Comparison of ENCODE assay signal across 19 cellular contexts in the genomic region with DNA sequence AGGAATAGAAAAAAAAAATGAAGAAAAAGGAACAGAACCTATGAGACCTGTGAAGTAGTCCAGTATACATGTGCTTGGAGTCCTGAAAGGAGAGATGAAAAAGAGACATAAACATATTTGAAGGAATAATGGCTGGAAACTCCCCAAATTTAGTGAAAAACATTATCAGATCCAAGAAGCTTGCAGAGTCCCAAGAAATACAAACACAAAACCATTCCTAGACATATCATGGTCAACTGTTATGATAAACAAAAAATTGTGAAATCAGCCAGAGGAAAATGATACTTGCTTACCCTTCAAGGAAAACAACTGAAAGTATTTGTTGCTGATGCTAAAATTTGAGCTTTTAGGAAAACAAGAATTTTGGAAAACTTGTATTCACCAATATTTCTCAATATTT.
DNase-seq lines count a peak whose midpoint lies in the region; ATAC-seq, FAIRE-seq and TF ChIP-seq lines count a peak whose summit lies in the region.
"Had no signal": no experiment of that assay in that cellular context is flagged by ENCODE, and none has a peak within 500 bp of the region (broad histone marks: within the 10 kb centered on the region; RNA-seq: fewer than 3 reads in every experiment).

No MANE protein-coding gene starts in this region.

- intact Hi-C loops in left lung (cut with DNase I): no loop called here

- FAIRE-seq in GM12892 (lab: Jason Lieb, UNC) (peak; percentile 14), small intestine (lab: Jason Lieb, UNC) (peak; percentile 49)
- FAIRE-seq: HepG2, RCC 7860 had no signal

- H3K36me3 ChIP-seq in adipocyte (ENCODE audit: control insufficient read depth, insufficient read depth, low read length, severe bottlenecking) (no peaks in the 10 kb centered on the region), small intestine (ENCODE audit: control insufficient read depth in 2 of 2, insufficient read depth in 2 of 2, low read length in 2 of 2) (no peaks in the 10 kb centered on the region), left lung (no peaks in the 10 kb centered on the region)
- H3K36me3 ChIP-seq: BE2C had no signal

- DNase-seq in GM12892 (ENCODE audit: insufficient read length) (no peak), adipocyte (ENCODE audit: low read depth) (peak; percentile 74), fibroblast of mammary gland (ENCODE audit: low read depth) (peak; percentile 21), small intestine (no peak), left lung (no peak), islet precursor cell (no peak), activated gamma-delta T cell (lab: John Stamatoyannopoulos, UW) (no peak)
- DNase-seq: BE2C; CD4-positive, alpha-beta T cell; EL; GM23248; NCI-H1105; NCI-H1694; NCI-H2107; NCI-H2227 treated with DMSO at 0.1 percent for 48 hours; Right ventricle myocardium superior had no signal

- H3K27me3 ChIP-seq in adipocyte (replicated peaks; ENCODE audit: control insufficient read depth, insufficient read depth, low read length) (no peaks in the 10 kb centered on the region), small intestine (ENCODE audit: control insufficient read depth in 2 of 2, insufficient read depth in 2 of 2, low read length in 2 of 2) (no peaks in the 10 kb centered on the region), left lung (no peaks in the 10 kb centered on the region)
- H3K27me3 ChIP-seq: BE2C had no signal

- H3K9ac ChIP-seq in adipocyte (ENCODE audit: low read length): no peak overlapping the region
- H3K9ac ChIP-seq: GM23248 had no signal

- ATAC-seq in left lung: no peak
- ATAC-seq: HepG2, SK-N-SH treated with all-trans-retinoic acid at 6 μM for 48 hours had no signal

- H3K27ac ChIP-seq in small intestine (ENCODE audit: low read depth in 1 of 2, low read length in 1 of 2) (no peak overlapping the region), left lung (no peak overlapping the region)
- H3K27ac ChIP-seq: GM23248 had no signal

- TF ChIP-seq CTCF in fibroblast of mammary gland (conservative IDR thresholded peaks at IDR 0.05; ENCODE audit: control insufficient read depth, insufficient read depth, low read depth, low read length) (no peak), left lung (IDR thresholded peaks at IDR 0.05) (no peak)

- no peak overlapping the region for H3K4me3 ChIP-seq in adipocyte (ENCODE audit: low read length)
- H3K4me3 ChIP-seq in fibroblast of mammary gland (ENCODE audit: control insufficient read depth, low read depth, low read length): no peak overlapping the region
- H3K4me3 ChIP-seq in small intestine (ENCODE audit: low read depth in 1 of 2, low read length in 2 of 2): no peak overlapping the region
- no peak overlapping the region for H3K4me3 ChIP-seq in left lung
- H3K4me3 ChIP-seq: GM23248 had no signal

- H3K4me1 ChIP-seq in adipocyte (ENCODE audit: control insufficient read depth, insufficient read depth, low read length) (no peaks in the 10 kb centered on the region), small intestine (ENCODE audit: control insufficient read depth in 2 of 2, insufficient read depth in 1 of 2, low read depth in 1 of 2, low read length in 1 of 2) (no peaks in the 10 kb centered on the region), left lung (no peaks in the 10 kb centered on the region)
- H3K4me1 ChIP-seq: BE2C had no signal

- H3K9me3 ChIP-seq in adipocyte (ENCODE audit: control insufficient read depth, low read length) (no peaks in the 10 kb centered on the region), small intestine (ENCODE audit: control insufficient read depth, low read depth) (no peaks in the 10 kb centered on the region), left lung (no peaks in the 10 kb centered on the region)
- H3K9me3 ChIP-seq: BE2C had no signal

- TF ChIP-seq POLR2A in GM12892 (IDR thresholded peaks at IDR 0.05; ENCODE audit: low read depth, low read length): no peak

Comparison
In these comparisons a context has a peak if more than half of its experiments do, and no peak if none do; other contexts are left out.
1. DNase-seq: peak in adipocyte (single experiment) and fibroblast of mammary gland (single experiment); none in GM12892 (single experiment), small intestine (single experiment), left lung (0 of 2), islet precursor cell (single experiment) and activated gamma-delta T cell (single experiment).